1 cellular context compared by ENCODE assay signal in genomic region chr20:38446441-38447209, GRCh38.
TF ChIP-seq lines count a peak whose summit lies in the region.

No MANE protein-coding gene starts in this region.

TF ChIP-seq in HEK293, 187 proteins besides CTCF, POLR2A, EP300 and RAD21 (continued from another document and continues in another):
- peak; percentile 41 for TF ChIP-seq ZNF398 (tag by site-specific recombination; IDR thresholded peaks at IDR 0.05)
- TF ChIP-seq ZBTB11 (tag by site-specific recombination; conservative IDR thresholded peaks at IDR 0.05; ENCODE audit: low read depth): peak; percentile 94
- no peak for TF ChIP-seq MZF1 (tag by site-specific recombination; IDR thresholded peaks at IDR 0.05; ENCODE audit: borderline replicate concordance)
- TF ChIP-seq ZNF521 (tag by site-specific recombination; IDR thresholded peaks at IDR 0.05): no peak
- peak; percentile 94 for TF ChIP-seq ZFP37 (tag by site-specific recombination; IDR thresholded peaks at IDR 0.05)
- no peak for TF ChIP-seq HOXA7 (CRISPR knock-in tag; IDR thresholded peaks at IDR 0.05; ENCODE audit: borderline replicate concordance)
- peak; percentile 98 for TF ChIP-seq KLF7 (tag by site-specific recombination; IDR thresholded peaks at IDR 0.05; ENCODE audit: borderline replicate concordance)
- no peak for TF ChIP-seq ZNF777 (tag by site-specific recombination; IDR thresholded peaks at IDR 0.05; ENCODE audit: borderline replicate concordance)
- peak; percentile 78 for TF ChIP-seq INSM2 (tag by site-specific recombination; IDR thresholded peaks at IDR 0.05)
- no peak for TF ChIP-seq ZNF26 (tag by site-specific recombination; IDR thresholded peaks at IDR 0.05)
- no peak for TF ChIP-seq PRDM2 (tag by site-specific recombination; IDR thresholded peaks at IDR 0.05; ENCODE audit: borderline replicate concordance)
- no peak for TF ChIP-seq ZNF112 (tag by site-specific recombination; IDR thresholded peaks at IDR 0.05)
- TF ChIP-seq GLIS1 (tag by site-specific recombination; IDR thresholded peaks at IDR 0.05): 0 out of 2 replicates have a peak, but pooled peaks have one; percentile 20
- peak; percentile 75 for TF ChIP-seq EGR2 (tag by site-specific recombination; IDR thresholded peaks at IDR 0.05; ENCODE audit: low read depth)
- TF ChIP-seq ZNF639 (tag by site-specific recombination; IDR thresholded peaks at IDR 0.05): peak; percentile 96
- TF ChIP-seq PRDM4 (tag by site-specific recombination; IDR thresholded peaks at IDR 0.05): peak; percentile 52
- TF ChIP-seq ZNF350 (tag by site-specific recombination; IDR thresholded peaks at IDR 0.05): no peak
- no peak for TF ChIP-seq ZNF214 (tag by site-specific recombination; IDR thresholded peaks at IDR 0.05; ENCODE audit: borderline replicate concordance)
- no peak for TF ChIP-seq HOXC10 (CRISPR knock-in tag; IDR thresholded peaks at IDR 0.05)
- TF ChIP-seq ZNF449 (tag by site-specific recombination; IDR thresholded peaks at IDR 0.05): peak; percentile 57; the same call in 1 of the 2 replicates
- no peak for TF ChIP-seq AEBP2 (tag by site-specific recombination; IDR thresholded peaks at IDR 0.05; ENCODE audit: borderline replicate concordance)
- 0 out of 2 replicates have a peak, but pooled peaks have one; percentile 30 for TF ChIP-seq ZNF37A (tag by site-specific recombination; IDR thresholded peaks at IDR 0.05)
- TF ChIP-seq ZNF16 (tag by site-specific recombination; IDR thresholded peaks at IDR 0.05; ENCODE audit: low read depth): no peak
- no peak for TF ChIP-seq BCL6B (tag by site-specific recombination; IDR thresholded peaks at IDR 0.05)
